ENCODE assay signal across 17 cellular contexts in the genomic region with DNA sequence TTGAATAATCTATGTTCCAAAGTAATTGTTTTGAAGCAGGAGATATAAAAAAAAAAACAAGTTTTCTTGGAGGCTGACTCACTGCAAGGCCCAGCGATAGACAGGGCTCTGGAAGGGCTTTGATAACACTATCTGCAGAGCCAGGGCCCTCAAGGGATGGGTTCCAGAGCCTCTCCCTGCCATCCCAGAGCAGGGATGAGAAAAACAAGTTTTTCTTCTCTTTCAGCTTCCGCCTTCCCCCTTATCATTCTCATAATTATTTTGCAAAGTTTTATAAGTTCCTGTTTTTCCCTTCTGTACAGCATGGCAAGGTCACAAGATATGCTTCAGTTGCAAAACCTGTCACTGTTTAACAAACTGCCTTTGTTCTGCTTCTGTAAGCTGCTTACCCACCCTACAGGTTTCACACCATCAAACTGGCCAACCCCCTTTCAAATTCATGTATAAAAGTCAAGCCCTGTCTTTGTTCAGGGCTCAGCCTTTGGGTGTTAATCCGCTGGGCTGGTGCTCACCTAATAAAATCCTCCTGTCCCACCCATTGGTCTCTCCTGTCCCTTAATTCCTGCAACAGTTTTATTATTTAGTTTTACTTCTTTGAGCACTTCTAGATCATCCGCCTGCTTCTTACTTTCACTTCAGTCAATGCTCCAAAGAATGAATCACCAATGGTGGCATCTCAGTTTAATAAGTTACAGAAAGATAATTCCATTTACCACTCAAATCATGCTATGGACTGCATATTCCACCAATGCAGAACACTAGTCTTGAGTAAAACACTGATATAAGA. TPM values are rescaled to one million over a fixed set of nuclear protein-coding genes. Genes with fewer than 3 reads are reported as not detected.
DNase-seq lines count a peak whose midpoint lies in the region; TF ChIP-seq lines count a peak whose summit lies in the region.
"Had no signal": no experiment of that assay in that cellular context is flagged by ENCODE, and none has a peak within 500 bp of the region (broad histone marks: within the 10 kb centered on the region; RNA-seq: fewer than 3 reads in every experiment).

No MANE protein-coding gene starts in this region.

- TF ChIP-seq CTCF in HL-60 (IDR thresholded peaks at IDR 0.05; ENCODE audit: insufficient read depth, low read length) (no peak), tibial nerve (IDR thresholded peaks at IDR 0.05) (no peak)

- peaks cover 0 to 18% (median 4%) of the 10 kb centered on the region in 4 donors for H3K9me3 ChIP-seq in tibial nerve
- H3K9me3 ChIP-seq: vagina had no signal

- H3K27me3 ChIP-seq in HL-60 (ENCODE audit: insufficient read depth, poor library complexity, severe bottlenecking) = no peaks in the 10 kb centered on the region
- H3K27me3 ChIP-seq in tibial nerve = no peaks in the 10 kb centered on the region
- H3K27me3 ChIP-seq: vagina had no signal

- peaks cover 0 to under 1% (median under 1%) of the 10 kb centered on the region in 4 donors for H3K4me1 ChIP-seq in tibial nerve
- H3K4me1 ChIP-seq: vagina had no signal

- H3K27ac ChIP-seq in HL-60 (replicated peaks) (peak overlapping the region; percentile 81), tibial nerve (no peak overlapping the region)
- H3K27ac ChIP-seq: vagina had no signal

- 84 to 89% methylated on average over 4 of the region's 4 CpGs for WGBS in tibial nerve, 2 donors

- DNase-seq in GF-D8 (lab: John Stamatoyannopoulos, UW) (peak; percentile 98), HL-60 (ENCODE audit: low read depth in 1 of 2, low spot score in 1 of 2) (peak in 1 of 2 experiments; percentile 84), SKM-1 treated with dmso at 0.1 percent for 144 hours (lab: John Stamatoyannopoulos, UW; ENCODE audit: unreplicated experiment) (peak; percentile 19), kidney tubule cell (ENCODE audit: low spot score) (peak; percentile 60), tibial nerve (ENCODE audit: low spot score in 2 of 2) (no peak), A172 (ENCODE audit: low spot score) (no peak), SW480 (ENCODE audit: low spot score) (no peak), HuH-7 (ENCODE audit: low spot score) (no peak)
- DNase-seq: activated CD8-positive, alpha-beta memory T cell treated with anti-CD3 and anti-CD28 coated beads, Interleukin-2, amount 50 U/mL, for 48 hours; effector CD4-positive, alpha-beta T cell; NCI-H1048; nucleus accumbens; stimulated activated naive CD4-positive, alpha-beta T cell; T-cell had no signal

- no peak for TF ChIP-seq EP300 in tibial nerve (IDR thresholded peaks at IDR 0.05)

- no peaks in the 10 kb centered on the region for H3K36me3 ChIP-seq in tibial nerve
- H3K36me3 ChIP-seq: vagina had no signal

- H3K4me3 ChIP-seq in HL-60 (replicated peaks; ENCODE audit: insufficient read depth, low read length) (no peak overlapping the region), tibial nerve (no peak overlapping the region)
- H3K4me3 ChIP-seq: vagina had no signal

- no peak for TF ChIP-seq POLR2A in tibial nerve (IDR thresholded peaks at IDR 0.05)

RNA-seq across cellular contexts. Expression of a gene that starts 5.6 kb away (rescaled TPM):
- 10 to 100 TPM; 33.6 to 58.4 (median 49.8) TPM for total RNA-seq in tibial nerve
- 51.0 and 67.4 TPM in 2 replicates for total RNA-seq in A172 (2014; rRNA removed; shearing (Covaris generic))

RNA-seq across cellular contexts. Expression of a gene that starts 16.6 kb away (rescaled TPM):
- 1 to 10 TPM; 1.2 to 2.5 (median 1.6) TPM for total RNA-seq in tibial nerve
- 0.96 and 1.00 TPM in 2 replicates for total RNA-seq in A172 (2014; rRNA removed; shearing (Covaris generic))

RNA-seq across cellular contexts. Expression of a gene that starts 49.7 kb away (rescaled TPM):
- total RNA-seq in tibial nerve = under 1 TPM in 1 of 4 donors, not detected in 3; 0.98 TPM
- total RNA-seq in A172 (2014; rRNA removed; shearing (Covaris generic)) = not detected in 2 replicates
- total RNA-seq: fibroblast of villous mesenchyme, HT1080 had no signal

RNA-seq across cellular contexts. Expression of a gene that starts 59.0 kb away (rescaled TPM):
- total RNA-seq in tibial nerve = 10 to 100 TPM in 3 of 4 donors, 1 to 10 TPM in 1; 7.8 to 29.7 (median 19.0) TPM
- 47.0 and 49.5 TPM in 2 replicates for total RNA-seq in A172 (2014; rRNA removed; shearing (Covaris generic))

RNA-seq across cellular contexts. Expression of a gene that starts 59.1 kb away (rescaled TPM):
- total RNA-seq in tibial nerve = 1 to 10 TPM; 1.5 to 5.9 (median 4.1) TPM
- 14.5 and 17.9 TPM in 2 replicates for total RNA-seq in A172 (2014; rRNA removed; shearing (Covaris generic))

Comparison
In these comparisons a context has a peak if more than half of its experiments do, and no peak if none do; other contexts are left out.
1. DNase-seq: peak in GF-D8 (single experiment), SKM-1 treated with dmso at 0.1 percent for 144 hours (single experiment) and kidney tubule cell (single experiment); none in tibial nerve (0 of 2), A172 (single experiment), SW480 (single experiment) and HuH-7 (single experiment).